Comparison of ENCODE assay signal across 9 cellular contexts in genomic region chr17:38134860-38135259, GRCh38. TPM values are rescaled to one million over a fixed set of nuclear protein-coding genes. Genes with fewer than 3 reads are reported as not detected.
DNase-seq lines count a peak whose midpoint lies in the region; ATAC-seq and TF ChIP-seq lines count a peak whose summit lies in the region.
"Not testable (repeated sequence)": the region's sequence is repeated elsewhere in the genome, so short reads cannot be mapped to it uniquely, and the experiment has no call there.
"Had no signal": no experiment of that assay in that cellular context is flagged by ENCODE, and none has a peak within 500 bp of the region (broad histone marks: within the 10 kb centered on the region; RNA-seq: fewer than 3 reads in every experiment).

No MANE protein-coding gene starts in this region.

- H3K9me3 ChIP-seq in T-helper 17 cell (ENCODE audit: control insufficient read depth, low read length, poor library complexity, severe bottlenecking) = not testable (repeated sequence)

- peak in 2 of 3 donors; percentile 3 to 6 for DNase-seq in T-helper 17 cell
- peak; percentile 0 for DNase-seq in activated T-helper 1 cell treated with Interleukin-2 at 50 U/mL for 16 hours (ENCODE audit: low read depth)
- peak; percentile 13 for DNase-seq in endothelial cell (ENCODE audit: low spot score)
- DNase-seq in left lobe of liver (ENCODE audit: low spot score) = peak; percentile 24
- DNase-seq in natural killer cell treated with Interleukin-12 subunit alpha and Interleukin-12 subunit beta and Interleukin-15 and Interleukin-18, amount 100 ng/mL, for 72 hours (ENCODE audit: low spot score) = peak; percentile 8
- DNase-seq in sciatic nerve (ENCODE audit: low spot score) = peak; percentile 62
- peak; percentile 44 for DNase-seq in type B pancreatic cell (ENCODE audit: extremely low spot score, unreplicated experiment)

- H3K27me3 Mint-ChIP-seq in T-helper 17 cell; endothelial cell (ENCODE audit: unreplicated experiment); natural killer cell treated with Interleukin-12 subunit alpha and Interleukin-12 subunit beta and Interleukin-15 and Interleukin-18, amount 100 ng/mL, for 72 hours; type B pancreatic cell: not testable (repeated sequence)

- H3K4me3 Mint-ChIP-seq in T-helper 17 cell; endothelial cell (ENCODE audit: unreplicated experiment); natural killer cell treated with Interleukin-12 subunit alpha and Interleukin-12 subunit beta and Interleukin-15 and Interleukin-18, amount 100 ng/mL, for 72 hours; type B pancreatic cell: not testable (repeated sequence)

- not testable (repeated sequence) for H3K27ac Mint-ChIP-seq in T-helper 17 cell; endothelial cell (ENCODE audit: unreplicated experiment); natural killer cell treated with Interleukin-12 subunit alpha and Interleukin-12 subunit beta and Interleukin-15 and Interleukin-18, amount 100 ng/mL, for 72 hours; type B pancreatic cell

- intact Hi-C loops in sciatic nerve (cut with DNase I) = not testable (repeated sequence)

- not testable (repeated sequence) for TF ChIP-seq CTCF in endothelial cell (IDR thresholded peaks at IDR 0.05; ENCODE audit: unreplicated experiment); type B pancreatic cell (conservative IDR thresholded peaks at IDR 0.05)

- H3K36me3 Mint-ChIP-seq in T-helper 17 cell (ENCODE audit: low read depth); endothelial cell (ENCODE audit: low read depth, unreplicated experiment); natural killer cell treated with Interleukin-12 subunit alpha and Interleukin-12 subunit beta and Interleukin-15 and Interleukin-18, amount 100 ng/mL, for 72 hours; type B pancreatic cell: not testable (repeated sequence)

- H3K9me3 Mint-ChIP-seq in endothelial cell (ENCODE audit: unreplicated experiment); natural killer cell treated with Interleukin-12 subunit alpha and Interleukin-12 subunit beta and Interleukin-15 and Interleukin-18, amount 100 ng/mL, for 72 hours; type B pancreatic cell: not testable (repeated sequence)

- not testable (repeated sequence) for H3K4me1 Mint-ChIP-seq in T-helper 17 cell; endothelial cell (ENCODE audit: unreplicated experiment); natural killer cell treated with Interleukin-12 subunit alpha and Interleukin-12 subunit beta and Interleukin-15 and Interleukin-18, amount 100 ng/mL, for 72 hours (ENCODE audit: low read depth in 2 of 2); type B pancreatic cell (ENCODE audit: unreplicated experiment)

- not testable (repeated sequence) for ATAC-seq in T-helper 17 cell; left lobe of liver; natural killer cell treated with Interleukin-12 subunit alpha and Interleukin-12 subunit beta and Interleukin-15 and Interleukin-18, amount 100 ng/mL, for 72 hours; sciatic nerve

RNA-seq across cellular contexts. Expression of gene TBC1D3E, which starts 7.1 kb away (rescaled TPM):
- total RNA-seq in T-helper 17 cell (not detected), endothelial cell (ENCODE audit: unreplicated experiment) (not detected), left lobe of liver (not detected), sciatic nerve (not detected), type B pancreatic cell (ENCODE audit: low replicate concordance) (not detected in 2 replicates)
- total RNA-seq in natural killer cell treated with Interleukin-12 subunit alpha and Interleukin-12 subunit beta and Interleukin-15 and Interleukin-18, amount 100 ng/mL, for 72 hours = 10 to 100 TPM in 1 of 2 donors, not detected in 1; 13.3 TPM
- total RNA-seq: CD8-positive, alpha-beta T cell; H9 had no signal

RNA-seq across cellular contexts. Expression of gene TBC1D3, which starts 57.5 kb away (rescaled TPM):
- total RNA-seq in T-helper 17 cell = 1 to 10 TPM in 1 of 2 donors, not detected in 1; 6.9 TPM
- total RNA-seq in endothelial cell (ENCODE audit: unreplicated experiment) = not detected
- not detected for total RNA-seq in left lobe of liver
- total RNA-seq in natural killer cell treated with Interleukin-12 subunit alpha and Interleukin-12 subunit beta and Interleukin-15 and Interleukin-18, amount 100 ng/mL, for 72 hours = 1 to 10 TPM in 1 of 2 donors, not detected in 1; 3.9 TPM
- total RNA-seq in sciatic nerve = not detected
- not detected in 2 replicates for total RNA-seq in type B pancreatic cell (ENCODE audit: low replicate concordance)
- total RNA-seq: CD8-positive, alpha-beta T cell; H9 had no signal

Comparison
In these comparisons a context has a peak if more than half of its experiments do, and no peak if none do; other contexts are left out.
1. DNase-seq: peak in every context shown above with its lines; median percentile 62 in sciatic nerve; 44 in type B pancreatic cell; 24 in left lobe of liver; 13 in endothelial cell; 8 in natural killer cell treated with Interleukin-12 subunit alpha and Interleukin-12 subunit beta and Interleukin-15 and Interleukin-18, amount 100 ng/mL, for 72 hours; 4 in T-helper 17 cell; 0 in activated T-helper 1 cell treated with Interleukin-2 at 50 U/mL for 16 hours.